In the genomic region with DNA sequence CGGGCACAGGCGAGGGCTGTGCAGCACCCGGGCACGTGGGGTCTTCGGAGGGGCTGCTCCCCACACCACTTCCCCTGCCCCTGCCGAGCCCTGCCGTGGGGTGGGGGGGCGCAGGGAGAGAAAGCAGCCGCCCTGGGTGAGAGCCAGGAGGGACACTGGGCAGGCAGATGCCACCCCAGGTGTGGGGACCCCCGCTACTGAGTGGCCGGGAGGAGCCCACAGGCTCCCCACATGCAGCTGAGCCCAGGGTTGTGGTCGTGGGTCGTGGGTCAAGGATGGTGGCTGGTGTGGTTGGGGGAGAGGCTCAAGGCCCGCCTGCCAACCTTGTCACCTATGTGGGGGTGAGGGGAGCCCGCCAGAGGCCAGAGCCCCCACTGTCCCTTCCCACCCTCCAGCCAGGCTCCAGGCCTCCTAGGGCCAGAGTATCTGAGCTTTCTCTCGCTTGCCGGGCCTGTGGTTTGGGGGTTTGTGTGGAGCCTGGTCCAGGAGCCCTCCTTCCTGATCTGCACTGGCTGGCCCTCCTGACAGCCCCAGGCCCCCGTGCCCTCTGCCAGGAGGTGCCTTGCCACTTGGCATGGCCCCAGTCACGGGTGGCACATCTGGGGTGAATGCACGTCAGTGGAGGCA, we compare ENCODE assay signal across 32 cellular contexts.
"Had no signal": no experiment of that assay in that cellular context is flagged by ENCODE, and none has a peak within 500 bp of the region (broad histone marks: within the 10 kb centered on the region; RNA-seq: fewer than 3 reads in every experiment).

No MANE protein-coding gene starts in this region.

- H3K27ac ChIP-seq: brain microvascular endothelial cell, PC-9, SJCRH30, SK-N-MC, WERI-Rb-1 had no signal

- H3K4me1 ChIP-seq: SJCRH30 had no signal

- H3K9me3 ChIP-seq: SJCRH30 had no signal

- H2AFZ ChIP-seq: PC-9 had no signal

- ATAC-seq: activated CD8-positive, alpha-beta T cell treated with anti-CD3 and anti-CD28 coated beads for 36 hours; activated T-cell treated with anti-CD3 and anti-CD28 coated beads, Interleukin-2, amount 50 U/mL, for 72 hours had no signal

- H3K4me3 ChIP-seq: PC-9, SJCRH30, SK-N-MC had no signal

- DNase-seq: activated CD4-positive, alpha-beta T cell treated with anti-CD3 and anti-CD28 coated beads, Interleukin-2, amount 10 ng/mL, durations not matched to agents 24 days and 14 days; activated CD4-positive, alpha-beta T cell treated with anti-CD3 and anti-CD28 coated beads, Interleukin-2, amount 50 U/mL, for 4 hours; activated CD4-positive, CD25-positive, alpha-beta regulatory T cell; activated CD8-positive, alpha-beta T cell treated with anti-CD3 and anti-CD28 coated beads for 36 hours; activated effector memory CD4-positive, alpha-beta T cell treated with anti-CD3 and anti-CD28 coated beads, Interleukin-2, amount 50 U/mL, for 16 hours; activated naive CD4-positive, alpha-beta T cell; activated naive CD4-positive, alpha-beta T cell treated with anti-CD3 and anti-CD28 coated beads, Interleukin-2, amount 50 U/mL, for 16 hours; activated naive CD8-positive, alpha-beta T cell treated with anti-CD3 and anti-CD28 coated beads for 36 hours; activated T-cell treated with anti-CD3 and anti-CD28 coated beads, Interleukin-2, amount 50 U/mL, for 1 hour; activated T-cell treated with anti-CD3 and anti-CD28 coated beads, Interleukin-2, amount 50 U/mL, for 72 hours; amniotic stem cell; aorta; brain microvascular endothelial cell; central memory CD4-positive, alpha-beta T cell; MM.1S; MV-4-11; NCI-H1092; NCI-H1436 treated with DMSO at 0.1 percent for 48 hours; NCI-H187; NCI-H2029 treated with DMSO at 0.1 percent for 48 hours; NCI-H2107; NCI-H2171; NCI-H510A; NCI-H526; NCI-H748 treated with DMSO at 0.1 percent for 48 hours; NK-92 treated with Interleukin-12 subunit alpha and Interleukin-12 subunit beta, amount 100 ng/mL, for 24 hours; PC-9; Right ventricle myocardium superior; SJCRH30; T1000; WERI-Rb-1 had no signal

- H3K36me3 ChIP-seq: brain microvascular endothelial cell, SJCRH30 had no signal

- H3K4me2 ChIP-seq: PC-9 had no signal

- H3K27me3 ChIP-seq: SJCRH30 had no signal
